Comparison of ENCODE assay signal across 16 cellular contexts in the genomic region with DNA sequence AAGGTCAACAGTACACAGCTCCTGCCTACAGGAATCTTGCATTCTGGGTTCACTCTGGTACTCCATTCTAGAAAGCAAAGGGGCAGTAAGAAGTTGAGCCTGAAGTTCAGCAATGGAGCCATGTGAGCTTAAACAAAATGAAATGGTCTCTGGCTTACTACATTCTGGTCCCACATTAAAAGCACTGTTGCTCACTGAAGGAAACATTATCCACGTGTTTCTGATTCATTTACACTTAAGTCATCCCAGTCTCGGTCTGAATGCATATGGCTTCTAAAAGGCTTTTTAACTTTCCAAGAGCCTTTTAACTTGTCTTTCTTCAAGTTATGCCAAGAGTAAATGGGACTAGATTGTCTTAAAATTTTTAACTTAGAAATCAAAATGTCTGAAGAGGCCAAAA.
DNase-seq lines count a peak whose midpoint lies in the region; ATAC-seq and TF ChIP-seq lines count a peak whose summit lies in the region.
"Had no signal": no experiment of that assay in that cellular context is flagged by ENCODE, and none has a peak within 500 bp of the region (broad histone marks: within the 10 kb centered on the region; RNA-seq: fewer than 3 reads in every experiment).

No MANE protein-coding gene starts in this region.

- no peak for TF ChIP-seq POLR2A in esophagus muscularis mucosa (IDR thresholded peaks at IDR 0.05; ENCODE audit: low read depth)

- H3K27ac ChIP-seq in GM23248 = peak overlapping the region; percentile 79
- no peak overlapping the region for H3K27ac ChIP-seq in esophagus muscularis mucosa (replicated peaks in 1 of 4)
- H3K27ac ChIP-seq in psoas muscle = peak overlapping the region; percentile 34
- no peak overlapping the region for H3K27ac ChIP-seq in Karpas-422 (ENCODE audit: low read length)
- H3K27ac ChIP-seq: 22Rv1, A549, BLaER1 had no signal

- no peak for TF ChIP-seq EP300 in esophagus muscularis mucosa (IDR thresholded peaks at IDR 0.05)

- H3K79me2 ChIP-seq in GM23248 (ENCODE audit: insufficient read depth) (no peaks in the 10 kb centered on the region), Karpas-422 (ENCODE audit: low read length) (no peaks in the 10 kb centered on the region)

- in situ Hi-C loops in GM23248 (cut with MboI) = no loop called here

- H3K4me3 ChIP-seq in AG10803 (ENCODE audit: low read length) (no peak overlapping the region), GM23248 (no peak overlapping the region), esophagus muscularis mucosa (no peak overlapping the region), psoas muscle (no peak overlapping the region), Karpas-422 (ENCODE audit: low read length) (no peak overlapping the region)
- H3K4me3 ChIP-seq: A549, BLaER1, HAP-1 had no signal

- H3K9ac ChIP-seq in GM23248 = peak overlapping the region; percentile 39; the same call in 1 of the 2 replicates
- H3K9ac ChIP-seq in Karpas-422 (ENCODE audit: low read length) = no peak overlapping the region
- H3K9ac ChIP-seq: BLaER1 had no signal

- H2AFZ ChIP-seq in GM23248 = peak overlapping the region; percentile 75
- no peak overlapping the region for H2AFZ ChIP-seq in Karpas-422 (ENCODE audit: low read length)

- H3K36me3 ChIP-seq in GM23248 (ENCODE audit: low read depth) (no peaks in the 10 kb centered on the region), esophagus muscularis mucosa (no peaks in the 10 kb centered on the region), psoas muscle (ENCODE audit: insufficient read depth in 1 of 2, low read depth in 1 of 2) (no peaks in the 10 kb centered on the region), Karpas-422 (ENCODE audit: insufficient read depth, low read length) (no peaks in the 10 kb centered on the region)
- H3K36me3 ChIP-seq: BLaER1, HAP-1 had no signal

- no peaks in the 10 kb centered on the region for H3K9me3 ChIP-seq in GM23248 (ENCODE audit: low read depth)
- H3K9me3 ChIP-seq in esophagus muscularis mucosa = no peaks in the 10 kb centered on the region
- peaks cover 7% of the 10 kb centered on the region for H3K9me3 ChIP-seq in psoas muscle
- H3K9me3 ChIP-seq in Karpas-422 (ENCODE audit: low read length) = no peaks in the 10 kb centered on the region
- H3K9me3 ChIP-seq: A549, BLaER1, HAP-1 had no signal

- 6% methylated on average over 2 of the region's 2 CpGs for WGBS in GM23248 (ENCODE audit: low coverage in 1 of 2, low lambda C conversion rate in 2 of 2, missing lambda C conversion rate in 2 of 2), 2 experiments
- 85% methylated on average over 2 of the region's 2 CpGs for WGBS in esophagus muscularis mucosa
- 33 to 52% (median 37%) methylated on average over 2 of the region's 2 CpGs for WGBS in psoas muscle, 3 donors

- no peaks in the 10 kb centered on the region for H3K9me2 ChIP-seq in GM23248 (ENCODE audit: insufficient read depth)
- no peaks in the 10 kb centered on the region for H3K9me2 ChIP-seq in Karpas-422 (replicated peaks; ENCODE audit: insufficient read depth, low read length)

- intact Hi-C loops in esophagus muscularis mucosa (cut with DNase I) (no loop called here), psoas muscle (cut with DNase I) (no loop called here)

- ATAC-seq in psoas muscle = peak; percentile 36 to 86 (median 70)
- ATAC-seq in HG02970 (IDR thresholded peaks at IDR 0.05; ENCODE audit: low FRiP score, unreplicated experiment) = no peak
- ATAC-seq: A549, HepG2 had no signal

- H3F3A ChIP-seq in GM23248 (ENCODE audit: insufficient read depth) = peaks cover 25% of the 10 kb centered on the region

- peak; percentile 51 for DNase-seq in AG10803 (ENCODE audit: low read depth)
- DNase-seq in GM23248 = peak; percentile 79
- DNase-seq in esophagus muscularis mucosa (ENCODE audit: extremely low spot score) = peak; percentile 74
- DNase-seq in psoas muscle = no peak
- no peak for DNase-seq in stimulated activated CD4-positive, alpha-beta T cell treated with anti-CD3 and anti-CD28 coated beads, Interleukin-1b, Interleukin-23, amount 100 ng/mL, for 48 hours
- DNase-seq in Karpas-422 = no peak
- DNase-seq: CD4-positive, alpha-beta memory T cell; DMS153; DMS79; KBM-7 had no signal

- H4K20me1 ChIP-seq in GM23248 (ENCODE audit: insufficient read depth) = no peaks in the 10 kb centered on the region
- no peaks in the 10 kb centered on the region for H4K20me1 ChIP-seq in Karpas-422 (ENCODE audit: insufficient read depth, low read depth, low read length)
- H4K20me1 ChIP-seq: BLaER1 had no signal

- H3K4me2 ChIP-seq in GM23248 (ENCODE audit: unreplicated experiment) (peak overlapping the region; percentile 37), Karpas-422 (ENCODE audit: low read depth, low read length, poor library complexity, severe bottlenecking) (no peak overlapping the region)
- H3K4me2 ChIP-seq: A549, BLaER1 had no signal

- TF ChIP-seq CTCF in AG10803 (conservative IDR thresholded peaks at IDR 0.05; ENCODE audit: low read length) = no peak
- no peak for TF ChIP-seq CTCF in esophagus muscularis mucosa (IDR thresholded peaks at IDR 0.05)
- TF ChIP-seq CTCF in psoas muscle (IDR thresholded peaks at IDR 0.05) = no peak

- H3K4me1 ChIP-seq in GM23248 (ENCODE audit: insufficient read depth) (peaks cover 23% of the 10 kb centered on the region), esophagus muscularis mucosa (no peaks in the 10 kb centered on the region), psoas muscle (peaks cover 10% of the 10 kb centered on the region), Karpas-422 (ENCODE audit: low read length) (no peaks in the 10 kb centered on the region)
- H3K4me1 ChIP-seq: A549, BLaER1 had no signal

- H3K27me3 ChIP-seq in GM23248 (replicated peaks; ENCODE audit: insufficient read depth) = no peaks in the 10 kb centered on the region
- peaks cover 0 to 4% (median 0%) of the 10 kb centered on the region in 4 donors for H3K27me3 ChIP-seq in esophagus muscularis mucosa
- no peaks in the 10 kb centered on the region for H3K27me3 ChIP-seq in psoas muscle (ENCODE audit: insufficient read depth in 3 of 3, low read length in 2 of 3)
- no peaks in the 10 kb centered on the region for H3K27me3 ChIP-seq in Karpas-422 (ENCODE audit: low read length)
- H3K27me3 ChIP-seq: BLaER1 had no signal

Comparison
In these comparisons a context has a peak if more than half of its experiments do, and no peak if none do; other contexts are left out.
1. DNase-seq: peak in AG10803 (single experiment), GM23248 (single experiment) and esophagus muscularis mucosa (single experiment); none in psoas muscle (0 of 2), stimulated activated CD4-positive, alpha-beta T cell treated with anti-CD3 and anti-CD28 coated beads, Interleukin-1b, Interleukin-23, amount 100 ng/mL, for 48 hours (single experiment) and Karpas-422 (single experiment).
2. H3K27ac ChIP-seq: peak in GM23248 (single experiment) and psoas muscle (single experiment); none in esophagus muscularis mucosa (0 of 4) and Karpas-422 (single experiment).